ENCODE assay signal across 8 cellular contexts in genomic region chr21:26171310-26172100, GRCh38. TPM values are rescaled to one million over a fixed set of nuclear protein-coding genes. Genes with fewer than 3 reads are reported as not detected.
DNase-seq lines count a peak whose midpoint lies in the region; ATAC-seq and TF ChIP-seq lines count a peak whose summit lies in the region.

No MANE protein-coding gene starts in this region.

- no peak overlapping the region for H3K27ac Mint-ChIP-seq in activated CD4-positive, alpha-beta T cell treated with anti-CD3 and anti-CD28 coated beads, Interleukin-2, amount 10 ng/mL, durations not matched to agents 24 days and 14 days
- H3K27ac Mint-ChIP-seq in brain, result peak overlapping the region; percentile 90 to 96 (median 92)

- H3K27me3 Mint-ChIP-seq in activated CD4-positive, alpha-beta T cell treated with anti-CD3 and anti-CD28 coated beads, Interleukin-2, amount 10 ng/mL, durations not matched to agents 24 days and 14 days, result peaks cover 4% of the 10 kb centered on the region
- peaks cover 8% of the 10 kb centered on the region for H3K27me3 Mint-ChIP-seq in brain

- H3K9me3 ChIP-seq in liver (ENCODE audit: control insufficient read depth in 4 of 4, low read length in 3 of 4) (no peaks in the 10 kb centered on the region), testis (no peaks in the 10 kb centered on the region)

- H3K4me1 Mint-ChIP-seq in activated CD4-positive, alpha-beta T cell treated with anti-CD3 and anti-CD28 coated beads, Interleukin-2, amount 10 ng/mL, durations not matched to agents 24 days and 14 days, result peaks cover 20% of the 10 kb centered on the region
- peaks cover 36% of the 10 kb centered on the region for H3K4me1 Mint-ChIP-seq in brain

- no peak for DNase-seq in activated CD4-positive, alpha-beta T cell treated with anti-CD3 and anti-CD28 coated beads, Interleukin-2, amount 10 ng/mL, durations not matched to agents 24 days and 14 days
- no peak for DNase-seq in activated CD4-positive, alpha-beta T cell treated with anti-CD3 and anti-CD28 coated beads, Interleukin-2, amount 50 U/mL, for 1 hour
- DNase-seq in testis (peak; percentile 28), foreskin melanocyte (no peak), NCI-H2029 (lab: John Stamatoyannopoulos, UW) (no peak), omental fat pad (ENCODE audit: low spot score) (no peak)

- intact Hi-C loops in activated CD4-positive, alpha-beta T cell treated with anti-CD3 and anti-CD28 coated beads, Interleukin-2, amount 10 ng/mL, durations not matched to agents 24 days and 14 days (cut with micrococcal nuclease), result loop anchor here (2.0 to 10.0 kb wide), 3 partner anchors 189 to 367 kb away; no protein-coding TSS in a partner anchor
- intact Hi-C loops in testis (cut with DNase I; ENCODE audit: low total_unique reads), result loop anchor here (10.0 kb wide), 1 partner anchor 287 kb away; no protein-coding TSS in a partner anchor

- ATAC-seq in omental fat pad (ENCODE audit: low FRiP score), result no peak

- no peaks in the 10 kb centered on the region for H3K27me3 ChIP-seq in liver (ENCODE audit: control insufficient read depth in 4 of 4, insufficient read depth in 4 of 4, low read length in 3 of 4)
- no peaks in the 10 kb centered on the region for H3K27me3 ChIP-seq in testis

- H3K9ac ChIP-seq in liver (ENCODE audit: low read depth in 1 of 2, low read length in 2 of 2), result peak overlapping the region; percentile 63 to 82

- H3K36me3 Mint-ChIP-seq in activated CD4-positive, alpha-beta T cell treated with anti-CD3 and anti-CD28 coated beads, Interleukin-2, amount 10 ng/mL, durations not matched to agents 24 days and 14 days (ENCODE audit: low read depth), result peaks cover 6% of the 10 kb centered on the region
- H3K36me3 Mint-ChIP-seq in brain, result no peaks in the 10 kb centered on the region

- H3K36me3 ChIP-seq in liver (ENCODE audit: control insufficient read depth in 4 of 4, insufficient read depth in 3 of 4, low read depth in 1 of 4, low read length in 3 of 4) (no peaks in the 10 kb centered on the region), testis (ENCODE audit: low read depth, missing control alignments) (no peaks in the 10 kb centered on the region)

- TF ChIP-seq RAD21 in liver (IDR thresholded peaks at IDR 0.05), result no peak

- no peaks in the 10 kb centered on the region for H3K9me3 Mint-ChIP-seq in activated CD4-positive, alpha-beta T cell treated with anti-CD3 and anti-CD28 coated beads, Interleukin-2, amount 10 ng/mL, durations not matched to agents 24 days and 14 days
- H3K9me3 Mint-ChIP-seq in brain, result no peaks in the 10 kb centered on the region

- TF ChIP-seq POLR2A in testis (IDR thresholded peaks at IDR 0.05), result no peak

- H3K4me3 ChIP-seq in liver (ENCODE audit: low read depth in 1 of 3, low read length in 3 of 3), result peak overlapping the region; percentile 63 to 82 (median 68)
- H3K4me3 ChIP-seq in testis, result peak overlapping the region; percentile 95 to 100

- H3K27ac ChIP-seq in liver (ENCODE audit: low read depth in 1 of 2, low read length in 2 of 2) (peak overlapping the region in 1 of 2 donors; percentile 94), testis (no peak overlapping the region)

- 53% methylated on average over 17 of the region's 17 CpGs for WGBS in liver
- 42 to 48% methylated on average over 17 of the region's 17 CpGs for WGBS in testis, 2 donors

- H3K4me3 Mint-ChIP-seq in activated CD4-positive, alpha-beta T cell treated with anti-CD3 and anti-CD28 coated beads, Interleukin-2, amount 10 ng/mL, durations not matched to agents 24 days and 14 days, result peak overlapping the region; percentile 92
- peak overlapping the region; percentile 91 to 98 (median 97) for H3K4me3 Mint-ChIP-seq in brain

- no peak for TF ChIP-seq CTCF in brain (conservative IDR thresholded peaks at IDR 0.05)
- no peak for TF ChIP-seq CTCF in liver (IDR thresholded peaks at IDR 0.05; ENCODE audit: low read depth, low read length, missing input control)
- TF ChIP-seq CTCF in testis (IDR thresholded peaks at IDR 0.05), result no peak
- no peak for TF ChIP-seq CTCF in omental fat pad (IDR thresholded peaks at IDR 0.05)

- peaks cover 2 to 34% (median 23%) of the 10 kb centered on the region in 4 donors for H3K4me1 ChIP-seq in liver (ENCODE audit: control insufficient read depth in 4 of 4, insufficient read depth in 4 of 4, low read length in 3 of 4)
- H3K4me1 ChIP-seq in testis, result peaks cover 16% of the 10 kb centered on the region

TF ChIP-seq in liver, 16 proteins besides CTCF, POLR2A, EP300 and RAD21:
- TF ChIP-seq HNF4A (conservative IDR thresholded peaks at IDR 0.05), result no peak

RNA-seq across cellular contexts. Expression of gene APP, which starts 0.9 kb away (rescaled TPM):
- total RNA-seq in activated CD4-positive, alpha-beta T cell treated with anti-CD3 and anti-CD28 coated beads, Interleukin-2, amount 10 ng/mL, durations not matched to agents 24 days and 14 days, result 75.8 and 81.3 TPM in 2 replicates
- polyA plus RNA-seq in brain (ENCODE audit: insufficient read depth, low read depth, low replicate concordance), result 1,114 TPM
- 100 to 1,000 TPM in 1 of 2 donors, 10 to 100 TPM in 1; 57.0 to 201 TPM for total RNA-seq in liver
- polyA plus RNA-seq in liver, result 100 to 1,000 TPM in 1 of 2 donors, 10 to 100 TPM in 1; 24.9 to 166 TPM
- 100 to 1,000 TPM; 390 to 670 TPM for total RNA-seq in testis
- 409 TPM for polyA plus RNA-seq in testis (ENCODE audit: insufficient read depth, low read depth, low replicate concordance)
- total RNA-seq in omental fat pad, result 100 to 1,000 TPM; 197 to 380 (median 296) TPM
